13 cellular contexts compared by ENCODE assay signal in the genomic region with DNA sequence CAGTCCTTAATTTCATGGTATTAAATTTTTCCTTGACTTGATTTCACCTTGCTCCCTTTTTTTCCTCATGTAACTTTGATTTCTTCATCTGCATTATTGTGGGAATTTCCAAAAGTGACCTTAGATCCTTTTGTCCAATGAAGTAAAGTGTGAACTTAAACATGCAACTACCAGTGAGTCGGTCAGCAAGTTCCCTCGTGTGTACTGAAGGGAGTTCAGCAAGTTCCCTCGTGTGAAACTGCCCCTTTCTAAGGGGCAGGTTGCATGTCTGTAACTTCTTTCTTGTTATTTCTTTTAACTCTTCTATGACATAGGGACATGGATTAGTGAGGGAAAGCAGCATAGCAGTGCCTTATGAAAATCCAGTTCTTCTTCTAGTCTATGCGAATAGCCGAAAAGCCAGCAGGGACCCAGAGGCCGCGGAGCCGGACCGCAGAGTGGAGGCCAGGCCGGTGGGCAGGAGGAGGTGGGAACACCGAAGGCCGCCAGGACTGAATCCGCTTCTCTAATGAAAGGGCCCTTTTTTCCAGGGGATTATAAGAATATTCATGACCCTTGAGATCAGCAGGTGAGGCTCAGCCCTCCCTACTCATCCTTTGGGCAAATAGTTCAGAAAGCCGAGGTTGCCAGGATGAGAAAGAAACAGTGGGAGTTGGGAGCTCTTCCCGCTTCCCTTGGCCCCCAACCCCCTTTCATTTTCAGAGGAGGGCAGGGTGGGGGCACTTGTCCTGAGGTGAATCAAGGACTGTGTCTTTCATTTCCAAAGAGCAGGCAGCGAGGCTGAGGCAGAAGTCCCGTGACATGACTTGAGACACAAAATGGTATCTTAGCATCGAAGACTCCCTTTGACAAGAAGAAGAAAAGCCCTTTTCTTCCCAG.
"Had no signal": no experiment of that assay in that cellular context is flagged by ENCODE, and none has a peak within 500 bp of the region (broad histone marks: within the 10 kb centered on the region; RNA-seq: fewer than 3 reads in every experiment).

No MANE protein-coding gene starts in this region.

- ATAC-seq: activated T-cell treated with anti-CD3 and anti-CD28 coated beads, Interleukin-2, amount 50 U/mL, for 4 hours; natural killer cell treated with Interleukin-12 subunit alpha and Interleukin-12 subunit beta and Interleukin-15 and Interleukin-18, amount 100 ng/mL, for 72 hours; stimulated activated naive CD8-positive, alpha-beta T cell treated with anti-CD3 and anti-CD28 coated beads, Interleukin-15, Interleukin-2, amounts not matched to agents 100 U/mL and 50 U/mL, for 24 hours; upper lobe of right lung had no signal

- H3K4me3 Mint-ChIP-seq: activated naive CD8-positive, alpha-beta T cell; activated T-cell treated with anti-CD3 and anti-CD28 coated beads, Interleukin-2, amount 50 U/mL, for 4 hours; natural killer cell treated with Interleukin-12 subunit alpha and Interleukin-12 subunit beta and Interleukin-15 and Interleukin-18, amount 100 ng/mL, for 72 hours; T-helper 2 cell treated with Interferon-gamma antibody and Interleukin-4, amounts not matched to agents 5 μg/mL and 100 μg/mL, for 36 hours had no signal

- H3K9me3 ChIP-seq: suprapubic skin, upper lobe of right lung had no signal

- H3K27me3 ChIP-seq: suprapubic skin, upper lobe of right lung had no signal

- H3K9me3 Mint-ChIP-seq: natural killer cell treated with Interleukin-12 subunit alpha and Interleukin-12 subunit beta and Interleukin-15 and Interleukin-18, amount 100 ng/mL, for 72 hours had no signal

- H3K27ac Mint-ChIP-seq: activated naive CD8-positive, alpha-beta T cell; natural killer cell treated with Interleukin-12 subunit alpha and Interleukin-12 subunit beta and Interleukin-15 and Interleukin-18, amount 100 ng/mL, for 72 hours; T-helper 2 cell treated with Interferon-gamma antibody and Interleukin-4, amounts not matched to agents 5 μg/mL and 100 μg/mL, for 36 hours had no signal

- H3K27me3 Mint-ChIP-seq: activated naive CD8-positive, alpha-beta T cell; natural killer cell treated with Interleukin-12 subunit alpha and Interleukin-12 subunit beta and Interleukin-15 and Interleukin-18, amount 100 ng/mL, for 72 hours had no signal

- H3K36me3 ChIP-seq: suprapubic skin, upper lobe of right lung had no signal

- H3K4me1 ChIP-seq: suprapubic skin, upper lobe of right lung had no signal

- DNase-seq: activated CD4-positive, alpha-beta T cell treated with anti-CD3 and anti-CD28 coated beads for 1 hour; activated CD4-positive, alpha-beta T cell treated with anti-CD3 and anti-CD28 coated beads, Interleukin-2, amount 50 U/mL, for 48 hours; activated effector memory CD4-positive, alpha-beta T cell treated with anti-CD3 and anti-CD28 coated beads, Interleukin-2, amount 50 U/mL, for 16 hours; activated T-cell treated with anti-CD3 and anti-CD28 coated beads, Interleukin-2, amount 50 U/mL, for 4 hours; stimulated activated CD4-positive, alpha-beta T cell treated with anti-CD3 and anti-CD28 coated beads, Interleukin-4, amount 100 ng/mL, for 1 hour; stimulated activated CD8-positive, alpha-beta memory T cell treated with anti-CD3 and anti-CD28 coated beads, Interleukin-4, amount 100 ng/mL, for 48 hours; stimulated activated naive CD8-positive, alpha-beta T cell treated with anti-CD3 and anti-CD28 coated beads, Interleukin-15, Interleukin-2, amounts not matched to agents 100 U/mL and 50 U/mL, for 24 hours; upper lobe of right lung had no signal

- H3K27ac ChIP-seq: suprapubic skin, upper lobe of right lung had no signal

- H3K4me3 ChIP-seq: lung, suprapubic skin, upper lobe of right lung had no signal
